In genomic region chr19:18967358-18968146, GRCh38 we compare ENCODE assay signal across 9 cellular contexts. TPM values are rescaled to one million over a fixed set of nuclear protein-coding genes. Genes with fewer than 3 reads are reported as not detected.
A peak's percentile ranks its signal among the peaks of the same experiment; 100 is the strongest.
DNase-seq lines count a peak whose midpoint lies in the region; ATAC-seq and TF ChIP-seq lines count a peak whose summit lies in the region.
"Had no signal": no experiment of that assay in that cellular context is flagged by ENCODE, and none has a peak within 500 bp of the region (broad histone marks: within the 10 kb centered on the region; RNA-seq: fewer than 3 reads in every experiment).

No MANE protein-coding gene starts in this region.

- no peak for ATAC-seq in HG02571 (IDR thresholded peaks at IDR 0.05; ENCODE audit: unreplicated experiment)

- TF ChIP-seq CTCF in ascending aorta (IDR thresholded peaks at IDR 0.05): no peak
- TF ChIP-seq CTCF in left ventricle myocardium inferior (IDR thresholded peaks at IDR 0.05; ENCODE audit: borderline replicate concordance): no peak

- no peaks in the 10 kb centered on the region for H3K9me3 ChIP-seq in ascending aorta
- no peaks in the 10 kb centered on the region for H3K9me3 ChIP-seq in left ventricle myocardium inferior (replicated peaks)

- intact Hi-C loops in ascending aorta (cut with DNase I) (no loop called here), left ventricle myocardium inferior (cut with micrococcal nuclease) (no loop called here)

- no peaks in the 10 kb centered on the region for H3K36me3 ChIP-seq in ascending aorta
- no peaks in the 10 kb centered on the region for H3K36me3 ChIP-seq in left ventricle myocardium inferior

- peak overlapping the region in 1 of 2 donors; percentile 54 for H3K27ac ChIP-seq in ascending aorta
- H3K27ac ChIP-seq in left ventricle myocardium inferior (replicated peaks): peak overlapping the region; percentile 74
- peak overlapping the region in 16 of 21 experiments; percentile 6 to 81 (median 48) for H3K27ac ChIP-seq in skin epidermis
- H3K27ac ChIP-seq: KMS-11 had no signal

- H3K4me1 ChIP-seq in ascending aorta (peaks cover under 1 to 3% of the 10 kb centered on the region in 2 donors), left ventricle myocardium inferior (peaks cover 12% of the 10 kb centered on the region)

- peak; percentile 74 for DNase-seq in HK-2 (ENCODE audit: unreplicated experiment)
- peak; percentile 50 to 77 for DNase-seq in ascending aorta (ENCODE audit: low spot score in 2 of 2)
- DNase-seq in left ventricle myocardium inferior: peak; percentile 60
- no peak for DNase-seq in COLO668 (lab: John Stamatoyannopoulos, UW; ENCODE audit: unreplicated experiment)
- DNase-seq in activated CD4-positive, alpha-beta T cell treated with anti-CD3 and anti-CD28 coated beads for 48 hours: no peak
- DNase-seq in LoVo (ENCODE audit: low spot score): no peak

- H3K4me3 ChIP-seq in ascending aorta (no peak overlapping the region), left ventricle myocardium inferior (no peak overlapping the region), skin epidermis (no peak overlapping the region)

- H3K27me3 ChIP-seq in ascending aorta (no peaks in the 10 kb centered on the region), left ventricle myocardium inferior (ENCODE audit: low read depth) (peaks cover 13% of the 10 kb centered on the region)

RNA-seq across cellular contexts. Expression of gene HOMER3, which starts 26.5 kb away (rescaled TPM):
- total RNA-seq in ascending aorta: 93.0 TPM
- total RNA-seq in left ventricle myocardium inferior: 14.7 TPM

RNA-seq across cellular contexts. Expression of gene DDX49, which starts 48.0 kb away (rescaled TPM):
- total RNA-seq in ascending aorta: 51.6 TPM
- 22.4 TPM for total RNA-seq in left ventricle myocardium inferior

RNA-seq across cellular contexts. Expression of gene COPE, which starts 48.4 kb away (rescaled TPM):
- total RNA-seq in ascending aorta (331 TPM), left ventricle myocardium inferior (128 TPM)

Comparison
In these comparisons a context has a peak if more than half of its experiments do, and no peak if none do; other contexts are left out.
1. DNase-seq: peak in HK-2 (single experiment), ascending aorta (2 of 2) and left ventricle myocardium inferior (single experiment); none in COLO668 (single experiment), activated CD4-positive, alpha-beta T cell treated with anti-CD3 and anti-CD28 coated beads for 48 hours (single experiment) and LoVo (single experiment).